In genomic region chr2:203943493-203944382, GRCh38 we compare ENCODE assay signal across 13 cellular contexts. TPM values are rescaled to one million over a fixed set of nuclear protein-coding genes. Genes with fewer than 3 reads are reported as not detected.
A peak's percentile ranks its signal among the peaks of the same experiment; 100 is the strongest.
DNase-seq lines count a peak whose midpoint lies in the region; FAIRE-seq and TF ChIP-seq lines count a peak whose summit lies in the region.
"Not testable (repeated sequence)": the region's sequence is repeated elsewhere in the genome, so short reads cannot be mapped to it uniquely, and the experiment has no call there.
"Had no signal": no experiment of that assay in that cellular context is flagged by ENCODE, and none has a peak within 500 bp of the region (broad histone marks: within the 10 kb centered on the region; RNA-seq: fewer than 3 reads in every experiment).

No MANE protein-coding gene starts in this region.

- H3K4me1 ChIP-seq in CD4-positive, alpha-beta memory T cell (ENCODE audit: insufficient read depth, low read length) = peaks cover 88% of the 10 kb centered on the region

- POLR2A ChIA-PET in CD4-positive, alpha-beta memory T cell (lab: Charles Lee; ENCODE audit: partially characterized antibody) = interaction anchor here (0.6 to 4.6 kb wide), 10 partner anchors 9 to 107 kb away, joined by 3 to 32 read pairs (median 6); no protein-coding TSS in a partner anchor
- POLR2A ChIA-PET in RWPE1 (lab: Yijun Ruan, JAX; ENCODE audit: low non-redundant PET) = not testable (repeated sequence)
- POLR2A ChIA-PET in activated CD4-positive, alpha-beta memory T cell treated with anti-CD3 and anti-CD28 coated beads for 36 hours (lab: Charles Lee) = interaction anchor here (0.9 to 8.1 kb wide), 10 partner anchors 9 to 237 kb away, joined by 3 to 55 read pairs (median 8); partner anchors contain the start of genes CD28 and CTLA4

- H3K27me3 Mint-ChIP-seq in CD4-positive, alpha-beta memory T cell; activated CD4-positive, alpha-beta memory T cell treated with anti-CD3 and anti-CD28 coated beads for 36 hours: not testable (repeated sequence)

- peak in 1 of 5 donors; percentile 48 for DNase-seq in CD4-positive, alpha-beta memory T cell
- DNase-seq in GM19239 (ENCODE audit: insufficient read length, low spot score); RWPE1 (ENCODE audit: low spot score): not testable (repeated sequence)
- DNase-seq in activated CD4-positive, alpha-beta memory T cell treated with anti-CD3 and anti-CD28 coated beads for 36 hours = peak; percentile 71
- peak; percentile 40 for DNase-seq in activated naive CD4-positive, alpha-beta T cell treated with Interleukin-2 at 50 U/mL for 16 hours
- DNase-seq in central memory CD4-positive, alpha-beta T cell = peak; percentile 31
- DNase-seq in iPS-NIHi11 (ENCODE audit: low spot score) = peak; percentile 9
- DNase-seq in stimulated activated naive CD4-positive, alpha-beta T cell treated with Interleukin-2 at 50 U/mL for 16 hours (lab: John Stamatoyannopoulos, UW) = peak; percentile 22

- not testable (repeated sequence) for H3K9me3 Mint-ChIP-seq in CD4-positive, alpha-beta memory T cell; activated CD4-positive, alpha-beta memory T cell treated with anti-CD3 and anti-CD28 coated beads for 36 hours

- not testable (repeated sequence) for H3K27me3 ChIP-seq in CD4-positive, alpha-beta memory T cell (ENCODE audit: insufficient read depth, low read length)

- intact Hi-C loops in CD4-positive, alpha-beta memory T cell (cut with micrococcal nuclease); activated CD4-positive, alpha-beta memory T cell treated with anti-CD3 and anti-CD28 coated beads for 36 hours (cut with micrococcal nuclease): not testable (repeated sequence)

- peak overlapping the region; percentile 79 to 94 (median 91) for H3K27ac Mint-ChIP-seq in CD4-positive, alpha-beta memory T cell
- peak overlapping the region; percentile 97 for H3K27ac Mint-ChIP-seq in activated CD4-positive, alpha-beta memory T cell treated with anti-CD3 and anti-CD28 coated beads for 36 hours

- not testable (repeated sequence) for H3K9me3 ChIP-seq in CD4-positive, alpha-beta memory T cell (ENCODE audit: control insufficient read depth in 1 of 2, low read length in 2 of 2)

- H3K4me1 Mint-ChIP-seq in CD4-positive, alpha-beta memory T cell = peaks cover 67 to 97% (median 78%) of the 10 kb centered on the region in 4 donors
- H3K4me1 Mint-ChIP-seq in activated CD4-positive, alpha-beta memory T cell treated with anti-CD3 and anti-CD28 coated beads for 36 hours (ENCODE audit: low read depth) = peaks cover 66% of the 10 kb centered on the region

- FAIRE-seq in GM19239 (lab: Jason Lieb, UNC) = peak; percentile 70

- CTCF ChIA-PET in CD4-positive, alpha-beta memory T cell (lab: Charles Lee; ENCODE audit: partially characterized antibody) = interaction anchor here (0.8 to 4.3 kb wide), 14 partner anchors 10 to 113 kb away, joined by 3 to 27 read pairs (median 6); no protein-coding TSS in a partner anchor
- CTCF ChIA-PET in RWPE1 (lab: Yijun Ruan, JAX) = not testable (repeated sequence)
- CTCF ChIA-PET in activated CD4-positive, alpha-beta memory T cell treated with anti-CD3 and anti-CD28 coated beads for 36 hours (lab: Charles Lee) = interaction anchor here (0.5 to 3.2 kb wide), 12 partner anchors 9 to 107 kb away, joined by 3 to 9 read pairs (median 4); no protein-coding TSS in a partner anchor

- TF ChIP-seq CTCF in RWPE1 (conservative IDR thresholded peaks at IDR 0.05; ENCODE audit: low read depth) = not testable (repeated sequence)

- peak overlapping the region; percentile 72 to 89 (median 80) for H3K4me3 Mint-ChIP-seq in CD4-positive, alpha-beta memory T cell
- H3K4me3 Mint-ChIP-seq in activated CD4-positive, alpha-beta memory T cell treated with anti-CD3 and anti-CD28 coated beads for 36 hours = peak overlapping the region; percentile 81

- not testable (repeated sequence) for H3K36me3 ChIP-seq in CD4-positive, alpha-beta memory T cell (ENCODE audit: insufficient read depth, low read length)

- peak overlapping the region in 1 of 2 donors; percentile 46 for H3K4me3 ChIP-seq in CD4-positive, alpha-beta memory T cell (ENCODE audit: low read length in 2 of 2)

- peak overlapping the region; percentile 34 for H3K27ac ChIP-seq in CD4-positive, alpha-beta memory T cell (ENCODE audit: low read depth, low read length)
- H3K27ac ChIP-seq in RWPE1 = peak overlapping the region; percentile 57

- peaks cover 22 to 62% of the 10 kb centered on the region in 2 donors for H3K36me3 Mint-ChIP-seq in CD4-positive, alpha-beta memory T cell
- peaks cover 90% of the 10 kb centered on the region for H3K36me3 Mint-ChIP-seq in activated CD4-positive, alpha-beta memory T cell treated with anti-CD3 and anti-CD28 coated beads for 36 hours

RNA-seq across cellular contexts. Expression of gene ICOS, which starts 7.2 kb away (rescaled TPM):
- total RNA-seq in CD4-positive, alpha-beta memory T cell = 10 to 100 TPM; 52.9 to 53.2 TPM
- 10 to 100 TPM; 28.1 to 29.1 TPM for polyA plus RNA-seq in CD4-positive, alpha-beta memory T cell
- total RNA-seq in activated CD4-positive, alpha-beta memory T cell treated with anti-CD3 and anti-CD28 coated beads for 36 hours = 100 to 1,000 TPM; 187 to 190 TPM
- total RNA-seq: A673, dermis microvascular lymphatic vessel endothelial cell, endothelial cell of umbilical vein, M059J, osteoblast had no signal
- polyA plus RNA-seq: endothelial cell of umbilical vein had no signal
